ENCODE assay signal across 8 cellular contexts in the genomic region with DNA sequence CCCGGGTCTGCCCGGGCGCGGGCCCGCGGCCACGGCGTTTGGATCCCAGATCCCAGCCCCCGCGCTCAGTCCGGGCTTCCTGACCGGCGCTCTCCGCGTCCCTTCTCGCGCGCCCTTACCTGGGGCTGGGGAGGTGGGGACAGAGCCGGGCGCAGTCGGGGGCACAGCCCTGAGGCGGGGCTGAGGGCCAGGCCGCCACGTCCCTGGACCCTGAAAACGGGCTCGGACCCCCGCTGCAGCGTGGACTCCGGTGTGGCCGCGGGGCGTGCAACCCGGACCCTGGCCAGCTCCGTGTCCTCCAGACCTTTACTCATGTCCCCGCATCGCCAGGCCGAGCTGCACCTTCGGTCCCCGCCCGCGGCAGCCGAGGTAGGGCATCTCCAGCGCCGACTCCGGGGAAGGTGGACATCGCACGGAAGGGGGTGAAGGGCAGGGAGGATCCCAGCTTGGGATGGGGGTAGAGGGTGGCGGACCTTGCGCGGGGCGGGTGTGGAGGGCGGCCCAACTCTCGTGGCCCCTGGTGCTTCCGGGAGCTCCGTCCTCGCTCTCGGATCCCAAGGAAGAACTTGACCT. TPM values are rescaled to one million over a fixed set of nuclear protein-coding genes. Genes with fewer than 3 reads are reported as not detected.
A peak's percentile ranks its signal among the peaks of the same experiment; 100 is the strongest.
DNase-seq lines count a peak whose midpoint lies in the region; ATAC-seq and TF ChIP-seq lines count a peak whose summit lies in the region.

No MANE protein-coding gene starts in this region.

- DNase-seq in activated T-cell treated with anti-CD3 and anti-CD28 coated beads, Interleukin-2, amount 50 U/mL, for 24 hours = no peak
- no peak for DNase-seq in activated T-cell treated with anti-CD3 and anti-CD28 coated beads, Interleukin-2, amount 50 U/mL, for 1 hour
- DNase-seq in breast epithelium (ENCODE audit: low spot score in 2 of 2) (no peak), lower leg skin (ENCODE audit: low spot score in 2 of 2) (no peak), type B pancreatic cell (ENCODE audit: extremely low spot score, unreplicated experiment) (no peak), NK-92 (lab: John Stamatoyannopoulos, UW; ENCODE audit: unreplicated experiment) (no peak), COLO829 (ENCODE audit: low spot score) (no peak)

- no peaks in the 10 kb centered on the region for H3K9me3 ChIP-seq in breast epithelium

- 0% methylated on average over 18 to 32 of the region's 57 CpGs for WGBS in lower leg skin, 2 donors

- no peaks in the 10 kb centered on the region for H3K9me3 Mint-ChIP-seq in activated T-cell treated with anti-CD3 and anti-CD28 coated beads, Interleukin-2, amount 50 U/mL, for 24 hours
- no peaks in the 10 kb centered on the region for H3K9me3 Mint-ChIP-seq in type B pancreatic cell

- H3K27ac Mint-ChIP-seq in activated T-cell treated with anti-CD3 and anti-CD28 coated beads, Interleukin-2, amount 50 U/mL, for 24 hours = no peak overlapping the region
- no peak overlapping the region for H3K27ac Mint-ChIP-seq in type B pancreatic cell

- H3K4me3 ChIP-seq in breast epithelium (peak overlapping the region; percentile 57 to 92 (median 65)), lower leg skin (ENCODE audit: low read depth, poor library complexity, severe bottlenecking) (peak overlapping the region; percentile 54)

- peaks cover 15% of the 10 kb centered on the region for H3K4me1 Mint-ChIP-seq in activated T-cell treated with anti-CD3 and anti-CD28 coated beads, Interleukin-2, amount 50 U/mL, for 24 hours (ENCODE audit: low read depth)
- peaks cover 5% of the 10 kb centered on the region for H3K4me1 Mint-ChIP-seq in type B pancreatic cell (ENCODE audit: unreplicated experiment)

- H3K36me3 Mint-ChIP-seq in activated T-cell treated with anti-CD3 and anti-CD28 coated beads, Interleukin-2, amount 50 U/mL, for 24 hours (ENCODE audit: low read depth) = peaks cover 22% of the 10 kb centered on the region
- H3K36me3 Mint-ChIP-seq in type B pancreatic cell = peaks cover 5% of the 10 kb centered on the region

- peak overlapping the region; percentile 59 to 84 for H3K27ac ChIP-seq in breast epithelium

- no peaks in the 10 kb centered on the region for H3K4me1 ChIP-seq in breast epithelium

- ATAC-seq in GM19395 (IDR thresholded peaks at IDR 0.05; ENCODE audit: unreplicated experiment) = no peak

- H3K4me3 Mint-ChIP-seq in activated T-cell treated with anti-CD3 and anti-CD28 coated beads, Interleukin-2, amount 50 U/mL, for 24 hours = peak overlapping the region; percentile 54
- H3K4me3 Mint-ChIP-seq in type B pancreatic cell = peak overlapping the region; percentile 86

- TF ChIP-seq POLR2A in breast epithelium (IDR thresholded peaks at IDR 0.05) (no peak), lower leg skin (IDR thresholded peaks at IDR 0.05) (no peak)

- no peak for TF ChIP-seq CTCF in breast epithelium (IDR thresholded peaks at IDR 0.05)
- TF ChIP-seq CTCF in lower leg skin (IDR thresholded peaks at IDR 0.05) = no peak
- TF ChIP-seq CTCF in type B pancreatic cell (conservative IDR thresholded peaks at IDR 0.05) = no peak

- no peaks in the 10 kb centered on the region for H3K27me3 ChIP-seq in breast epithelium

- H3K36me3 ChIP-seq in breast epithelium = no peaks in the 10 kb centered on the region

- H3K27me3 Mint-ChIP-seq in activated T-cell treated with anti-CD3 and anti-CD28 coated beads, Interleukin-2, amount 50 U/mL, for 24 hours = peaks cover 34% of the 10 kb centered on the region
- peaks cover 15% of the 10 kb centered on the region for H3K27me3 Mint-ChIP-seq in type B pancreatic cell

- intact Hi-C loops in breast epithelium (cut with DNase I; ENCODE audit: low total_unique reads) (no loop called here), lower leg skin (cut with DNase I; ENCODE audit: low total_unique reads) (no loop called here)

RNA-seq across cellular contexts. Expression of a gene that starts 9.9 kb away (rescaled TPM):
- total RNA-seq in breast epithelium (1 to 10 TPM; 1.6 to 3.3 (median 2.2) TPM), lower leg skin (1 to 10 TPM in 2 of 4 donors, under 1 TPM in 1, not detected in 1; 0.15 to 3.7 (median 2.0) TPM), type B pancreatic cell (ENCODE audit: low replicate concordance) (0.69 and 2.6 TPM in 2 replicates)

RNA-seq across cellular contexts. Expression of a gene that starts 24.9 kb away (rescaled TPM):
- 10 to 100 TPM; 37.6 to 59.0 (median 46.2) TPM for total RNA-seq in breast epithelium
- 10 to 100 TPM; 25.4 to 34.9 (median 28.4) TPM for total RNA-seq in lower leg skin
- total RNA-seq in type B pancreatic cell (ENCODE audit: low replicate concordance) = 60.3 and 102 TPM in 2 replicates

RNA-seq across cellular contexts. Expression of a gene that starts 40.0 kb away (rescaled TPM):
- 10 to 100 TPM; 36.8 to 46.5 (median 42.3) TPM for total RNA-seq in breast epithelium
- 10 to 100 TPM; 54.3 to 94.1 (median 64.9) TPM for total RNA-seq in lower leg skin
- 64.9 and 78.1 TPM in 2 replicates for total RNA-seq in type B pancreatic cell (ENCODE audit: low replicate concordance)

RNA-seq across cellular contexts. Expression of a gene that starts 44.7 kb away (rescaled TPM):
- 10 to 100 TPM; 35.8 to 59.9 (median 52.4) TPM for total RNA-seq in breast epithelium
- total RNA-seq in lower leg skin = 10 to 100 TPM; 23.3 to 48.2 (median 45.1) TPM
- total RNA-seq in type B pancreatic cell (ENCODE audit: low replicate concordance) = 16.9 and 26.4 TPM in 2 replicates

RNA-seq across cellular contexts. Expression of a gene that starts 57.8 kb away (rescaled TPM):
- total RNA-seq in breast epithelium (1 to 10 TPM in 1 of 3 donors, not detected in 2; 1.6 TPM), lower leg skin (1 to 10 TPM in 2 of 4 donors, under 1 TPM in 2; 0.12 to 2.6 (median 0.87) TPM), type B pancreatic cell (ENCODE audit: low replicate concordance) (0.71 and 2.8 TPM in 2 replicates)
